11 cellular contexts compared by ENCODE assay signal in genomic region chr19:46927106-46927505, GRCh38.
A peak's percentile ranks its signal among the peaks of the same experiment; 100 is the strongest.
DNase-seq lines count a peak whose midpoint lies in the region; ATAC-seq and TF ChIP-seq lines count a peak whose summit lies in the region.
"Had no signal": no experiment of that assay in that cellular context is flagged by ENCODE, and none has a peak within 500 bp of the region (broad histone marks: within the 10 kb centered on the region; RNA-seq: fewer than 3 reads in every experiment).

No MANE protein-coding gene starts in this region.

- H3K27me3 ChIP-seq in psoas muscle (ENCODE audit: insufficient read depth in 3 of 3, low read length in 2 of 3): no peaks in the 10 kb centered on the region

- peak overlapping the region; percentile 67 for H3K4me3 Mint-ChIP-seq in Calu3 (ENCODE audit: low read depth, unreplicated experiment)
- H3K4me3 Mint-ChIP-seq: activated naive CD4-positive, alpha-beta T cell treated with anti-CD3 and anti-CD28 coated beads for 36 hours; T-helper 2 cell treated with Interferon-gamma antibody and Interleukin-4, amounts not matched to agents 5 μg/mL and 100 μg/mL, for 36 hours had no signal

- POLR2A ChIA-PET in RWPE1 (lab: Yijun Ruan, JAX; ENCODE audit: low non-redundant PET): interaction anchor here (0.6 kb wide), 1 partner anchor 29 kb away, joined by 5 read pairs; no protein-coding TSS in a partner anchor

- WGBS in psoas muscle, 3 donors: 27 to 57% (median 34%) methylated on average over 6 of the region's 6 CpGs

- H3K4me1 ChIP-seq in psoas muscle: peaks cover 83% of the 10 kb centered on the region

- H3K27ac ChIP-seq in RWPE1: no peak overlapping the region
- H3K27ac ChIP-seq in psoas muscle: peak overlapping the region; percentile 75

- no peak for TF ChIP-seq CTCF in Calu3 (IDR thresholded peaks at IDR 0.05; ENCODE audit: unreplicated experiment)
- TF ChIP-seq CTCF in RWPE1 (conservative IDR thresholded peaks at IDR 0.05; ENCODE audit: low read depth): no peak
- no peak for TF ChIP-seq CTCF in epithelial cell of esophagus (IDR thresholded peaks at IDR 0.05; ENCODE audit: insufficient read depth, low read depth, low read length, missing control alignments)
- TF ChIP-seq CTCF in psoas muscle (IDR thresholded peaks at IDR 0.05): no peak

- H3K4me3 ChIP-seq in epithelial cell of esophagus (ENCODE audit: low read length) (peak overlapping the region; percentile 43), psoas muscle (peak overlapping the region; percentile 1)

- no peaks in the 10 kb centered on the region for H3K9me3 Mint-ChIP-seq in Calu3 (ENCODE audit: low read depth, unreplicated experiment)
- H3K9me3 Mint-ChIP-seq: activated naive CD4-positive, alpha-beta T cell treated with anti-CD3 and anti-CD28 coated beads for 36 hours; T-helper 2 cell treated with Interferon-gamma antibody and Interleukin-4, amounts not matched to agents 5 μg/mL and 100 μg/mL, for 36 hours had no signal

- H3K27me3 Mint-ChIP-seq in Calu3 (ENCODE audit: unreplicated experiment): no peaks in the 10 kb centered on the region

- intact Hi-C loops in Calu3 (cut with micrococcal nuclease; ENCODE audit: unreplicated experiment): loop anchor here (5.0 kb wide), 2 partner anchors 50 to 65 kb away; partner anchors contain the start of gene ARHGAP35
- intact Hi-C loops in psoas muscle (cut with DNase I): loop anchor here in 1 of 2 donors (5.0 kb wide), 2 partner anchors 50 to 65 kb away; partner anchors contain the start of gene ARHGAP35
- intact Hi-C loops in posterior vena cava (cut with DNase I): loop anchor here in 1 of 2 donors (10.0 kb wide), 1 partner anchor 48 kb away; no protein-coding TSS in a partner anchor

- H3K36me3 Mint-ChIP-seq in Calu3 (ENCODE audit: insufficient read depth, unreplicated experiment): peaks cover 23% of the 10 kb centered on the region

- peaks cover 46% of the 10 kb centered on the region for H3K4me1 Mint-ChIP-seq in Calu3 (ENCODE audit: low read depth, unreplicated experiment)

- ATAC-seq in psoas muscle: no peak

- H3K36me3 ChIP-seq in psoas muscle (ENCODE audit: insufficient read depth in 1 of 2, low read depth in 1 of 2): peaks cover 0 to 10% of the 10 kb centered on the region in 2 donors

- peak overlapping the region; percentile 91 for H3K27ac Mint-ChIP-seq in Calu3 (ENCODE audit: unreplicated experiment)
- H3K27ac Mint-ChIP-seq: activated naive CD4-positive, alpha-beta T cell treated with anti-CD3 and anti-CD28 coated beads for 36 hours; T-helper 2 cell treated with Interferon-gamma antibody and Interleukin-4, amounts not matched to agents 5 μg/mL and 100 μg/mL, for 36 hours had no signal

- no TSS peak for BruUV-seq in Calu3 (replicated peaks; lab: Mats Ljungman, UMichigan)

- no peak for DNase-seq in Calu3
- peak; percentile 72 for DNase-seq in RWPE1 (ENCODE audit: low spot score)
- DNase-seq in epithelial cell of esophagus (ENCODE audit: low read depth): peak; percentile 90
- DNase-seq in psoas muscle: no peak
- DNase-seq in posterior vena cava (ENCODE audit: low spot score): no peak
- no peak for DNase-seq in SKM-1 treated with dmso at 0.1 percent for 144 hours (lab: John Stamatoyannopoulos, UW; ENCODE audit: unreplicated experiment)
- no peak for DNase-seq in stimulated activated naive CD4-positive, alpha-beta T cell (lab: John Stamatoyannopoulos, UW)
- no peak for DNase-seq in HT-29 (ENCODE audit: low spot score)
- DNase-seq: activated naive CD4-positive, alpha-beta T cell treated with anti-CD3 and anti-CD28 coated beads for 36 hours; Kasumi-1 had no signal

- H3K9me3 ChIP-seq in psoas muscle: no peaks in the 10 kb centered on the region

- CTCF ChIA-PET in Calu3 (lab: Charles Lee): interaction anchor here (0.5 to 3.2 kb wide), 8 partner anchors 14 to 71 kb away, joined by 3 to 15 read pairs (median 4); no protein-coding TSS in a partner anchor
- CTCF ChIA-PET in RWPE1 (lab: Yijun Ruan, JAX): interaction anchor here (0.6 to 0.8 kb wide), 2 partner anchors 59 to 357 kb away, joined by 3 to 4 read pairs; no protein-coding TSS in a partner anchor

Comparison
In these comparisons a context has a peak if more than half of its experiments do, and no peak if none do; other contexts are left out.
1. DNase-seq: peak in RWPE1 (single experiment) and epithelial cell of esophagus (single experiment); none in Calu3 (single experiment), psoas muscle (0 of 2), posterior vena cava (single experiment), SKM-1 treated with dmso at 0.1 percent for 144 hours (single experiment), stimulated activated naive CD4-positive, alpha-beta T cell (0 of 6) and HT-29 (single experiment).